15 cellular contexts compared by ENCODE assay signal in the genomic region with DNA sequence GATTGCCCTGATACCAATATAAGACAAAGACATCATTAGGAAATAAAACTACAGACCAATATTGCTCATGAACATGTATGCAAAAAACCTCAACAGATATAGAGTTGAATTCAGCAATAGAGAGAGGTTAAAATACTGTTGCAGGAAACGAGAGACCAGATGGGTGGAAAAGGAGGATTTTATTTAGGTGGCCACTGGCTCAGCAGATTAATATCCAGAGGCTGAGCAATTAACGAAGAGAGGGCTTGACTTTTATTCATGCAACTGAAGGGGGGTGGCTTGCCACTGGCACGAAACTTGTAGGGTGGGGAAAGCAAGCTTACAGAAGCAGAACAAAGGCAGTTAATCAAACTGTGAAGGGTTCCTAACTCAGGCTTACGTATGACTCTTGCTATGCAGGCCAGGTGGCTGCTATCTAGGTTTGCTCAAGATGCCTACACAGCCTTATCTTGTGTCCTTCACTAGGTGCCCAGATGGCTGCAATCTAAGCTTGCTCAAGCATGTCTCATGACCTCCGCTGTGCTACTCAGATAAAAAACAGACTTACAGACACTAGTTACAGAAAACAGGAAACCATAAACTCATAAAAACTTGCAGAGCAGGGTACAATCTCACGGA.
DNase-seq lines count a peak whose midpoint lies in the region; ATAC-seq, FAIRE-seq and TF ChIP-seq lines count a peak whose summit lies in the region.
"Had no signal": no experiment of that assay in that cellular context is flagged by ENCODE, and none has a peak within 500 bp of the region (broad histone marks: within the 10 kb centered on the region; RNA-seq: fewer than 3 reads in every experiment).

No MANE protein-coding gene starts in this region.

- DNase-seq in GF-D8 (lab: John Stamatoyannopoulos, UW) (peak; percentile 98), NCI-H226 (peak; percentile 61), endodermal cell (no peak), nephron progenitor cell (no peak), HepG2 (ENCODE audit: low spot score) (no peak), GM10266 (ENCODE audit: extremely low spot score) (no peak)
- no peak for DNase-seq in activated T-cell treated with anti-CD3 and anti-CD28 coated beads, Interleukin-2, amount 50 U/mL, for 4 hours
- DNase-seq: activated CD4-positive, alpha-beta T cell treated with anti-CD3 and anti-CD28 coated beads, Interleukin-2, amount 10 ng/mL, durations not matched to agents 7 days and 5 days; CD4-positive, CD25-positive, alpha-beta regulatory T cell; MV-4-11; NCI-H526 treated with DMSO at 0.1 percent for 48 hours; stimulated activated naive CD8-positive, alpha-beta T cell treated with anti-CD3 and anti-CD28 coated beads, Interleukin-15, amount 100 ng/mL, for 72 hours had no signal

- ATAC-seq in HepG2 = no peak
- no peak for ATAC-seq in GM19395 (IDR thresholded peaks at IDR 0.05; ENCODE audit: unreplicated experiment)
- no peak for ATAC-seq in activated T-cell treated with anti-CD3 and anti-CD28 coated beads, Interleukin-2, amount 50 U/mL, for 4 hours
- ATAC-seq: activated T-helper 17 cell treated with anti-CD3 and anti-CD28 coated beads, Interleukin-2, amount 50 U/mL, for 72 hours; stimulated activated naive CD8-positive, alpha-beta T cell treated with anti-CD3 and anti-CD28 coated beads, Interleukin-15, amount 100 ng/mL, for 72 hours had no signal

- POLR2A ChIA-PET in HepG2 (lab: Yijun Ruan, JAX) = no interaction called here

- H3K9me3 Mint-ChIP-seq in endodermal cell = peaks cover 14% of the 10 kb centered on the region
- H3K9me3 Mint-ChIP-seq in nephron progenitor cell = peaks cover 22% of the 10 kb centered on the region
- peaks cover 7% of the 10 kb centered on the region for H3K9me3 Mint-ChIP-seq in activated T-cell treated with anti-CD3 and anti-CD28 coated beads, Interleukin-2, amount 50 U/mL, for 4 hours
- H3K9me3 Mint-ChIP-seq: activated CD4-positive, alpha-beta T cell treated with anti-CD3 and anti-CD28 coated beads, Interleukin-2, amount 10 ng/mL, durations not matched to agents 7 days and 5 days had no signal

- H3K27ac Mint-ChIP-seq in endodermal cell (no peak overlapping the region), nephron progenitor cell (peak overlapping the region; percentile 46)
- H3K27ac Mint-ChIP-seq: activated CD4-positive, alpha-beta T cell treated with anti-CD3 and anti-CD28 coated beads, Interleukin-2, amount 10 ng/mL, durations not matched to agents 7 days and 5 days; activated T-helper 17 cell treated with anti-CD3 and anti-CD28 coated beads, Interleukin-2, amount 50 U/mL, for 72 hours; CD4-positive, CD25-positive, alpha-beta regulatory T cell; stimulated activated naive CD8-positive, alpha-beta T cell treated with anti-CD3 and anti-CD28 coated beads, Interleukin-15, amount 100 ng/mL, for 72 hours had no signal

- no peak overlapping the region for H3K4me3 Mint-ChIP-seq in endodermal cell
- no peak overlapping the region for H3K4me3 Mint-ChIP-seq in nephron progenitor cell
- H3K4me3 Mint-ChIP-seq in activated T-cell treated with anti-CD3 and anti-CD28 coated beads, Interleukin-2, amount 50 U/mL, for 4 hours = no peak overlapping the region
- H3K4me3 Mint-ChIP-seq: activated CD4-positive, alpha-beta T cell treated with anti-CD3 and anti-CD28 coated beads, Interleukin-2, amount 10 ng/mL, durations not matched to agents 7 days and 5 days; activated T-helper 17 cell treated with anti-CD3 and anti-CD28 coated beads, Interleukin-2, amount 50 U/mL, for 72 hours; stimulated activated naive CD8-positive, alpha-beta T cell treated with anti-CD3 and anti-CD28 coated beads, Interleukin-15, amount 100 ng/mL, for 72 hours had no signal

- no peak overlapping the region for H3K4me2 ChIP-seq in HepG2 (ENCODE audit: low read depth, low read length)

- TF ChIP-seq EP300 in HepG2 (IDR thresholded peaks at IDR 0.05; ENCODE audit: low read depth in 2 of 2, low read length in 2 of 2) (no peak), HepG2 (CRISPR knock-in tag; IDR thresholded peaks at IDR 0.05; ENCODE audit: borderline replicate concordance) (no peak)

- H3K9me3 ChIP-seq in endodermal cell (ENCODE audit: control insufficient read depth, low read length) (peaks cover 5% of the 10 kb centered on the region), HepG2 (ENCODE audit: low read length) (no peaks in the 10 kb centered on the region)

- no peaks in the 10 kb centered on the region for H3K36me3 ChIP-seq in endodermal cell (ENCODE audit: control insufficient read depth, insufficient read depth, low read length)
- H3K36me3 ChIP-seq in HepG2 (replicated peaks in 1 of 2; ENCODE audit: control insufficient read depth in 1 of 2, insufficient read depth in 2 of 2, low read length in 2 of 2) = no peaks in the 10 kb centered on the region

- H2AFZ ChIP-seq in HepG2 (ENCODE audit: low read length) = no peak overlapping the region

- CTCF ChIA-PET in HepG2 (lab: Yijun Ruan, JAX; ENCODE audit: low intra/inter-chr PET ratio, low total read pairs) = no interaction called here

- no TSS peak for BruUV-seq in HepG2 (replicated peaks; lab: Mats Ljungman, UMichigan)

- H3K36me3 Mint-ChIP-seq in endodermal cell (ENCODE audit: low read depth) = no peaks in the 10 kb centered on the region
- peaks cover 5% of the 10 kb centered on the region for H3K36me3 Mint-ChIP-seq in nephron progenitor cell (ENCODE audit: low read depth)
- no peaks in the 10 kb centered on the region for H3K36me3 Mint-ChIP-seq in activated T-cell treated with anti-CD3 and anti-CD28 coated beads, Interleukin-2, amount 50 U/mL, for 4 hours (ENCODE audit: insufficient read depth)
- H3K36me3 Mint-ChIP-seq: CD4-positive, CD25-positive, alpha-beta regulatory T cell had no signal

- in situ Hi-C loops in HepG2 (cut with HindIII; ENCODE audit: extremely low pct_ligation_motif_present, low pct_unique_long_range_greater_than_20kb) = no loop called here

- no peaks in the 10 kb centered on the region for H3K4me1 ChIP-seq in endodermal cell (ENCODE audit: control insufficient read depth, insufficient read depth, low read length)
- H3K4me1 ChIP-seq in HepG2 (ENCODE audit: insufficient read depth, low read length) = no peaks in the 10 kb centered on the region

- H3K4me1 Mint-ChIP-seq in endodermal cell (no peaks in the 10 kb centered on the region), nephron progenitor cell (peaks cover 6% of the 10 kb centered on the region)
- no peaks in the 10 kb centered on the region for H3K4me1 Mint-ChIP-seq in activated T-cell treated with anti-CD3 and anti-CD28 coated beads, Interleukin-2, amount 50 U/mL, for 4 hours (ENCODE audit: low read depth)
- H3K4me1 Mint-ChIP-seq: activated CD4-positive, alpha-beta T cell treated with anti-CD3 and anti-CD28 coated beads, Interleukin-2, amount 10 ng/mL, durations not matched to agents 7 days and 5 days; activated T-helper 17 cell treated with anti-CD3 and anti-CD28 coated beads, Interleukin-2, amount 50 U/mL, for 72 hours; CD4-positive, CD25-positive, alpha-beta regulatory T cell; stimulated activated naive CD8-positive, alpha-beta T cell treated with anti-CD3 and anti-CD28 coated beads, Interleukin-15, amount 100 ng/mL, for 72 hours had no signal

- no peak for TF ChIP-seq RAD21 in HepG2 (CRISPR knock-in tag; IDR thresholded peaks at IDR 0.05)

- intact Hi-C loops in HepG2 (cut with micrococcal nuclease; ENCODE audit: unreplicated experiment) = no loop called here

- FAIRE-seq in HepG2 (lab: Jason Lieb, UNC) = no peak

- H3K27me3 Mint-ChIP-seq in endodermal cell (ENCODE audit: insufficient read depth) (no peaks in the 10 kb centered on the region), nephron progenitor cell (ENCODE audit: low read depth, poor library complexity) (peaks cover 3% of the 10 kb centered on the region)
- H3K27me3 Mint-ChIP-seq in activated T-cell treated with anti-CD3 and anti-CD28 coated beads, Interleukin-2, amount 50 U/mL, for 4 hours (ENCODE audit: low read depth) = no peaks in the 10 kb centered on the region
- H3K27me3 Mint-ChIP-seq: activated CD4-positive, alpha-beta T cell treated with anti-CD3 and anti-CD28 coated beads, Interleukin-2, amount 10 ng/mL, durations not matched to agents 7 days and 5 days; activated T-helper 17 cell treated with anti-CD3 and anti-CD28 coated beads, Interleukin-2, amount 50 U/mL, for 72 hours; CD4-positive, CD25-positive, alpha-beta regulatory T cell; stimulated activated naive CD8-positive, alpha-beta T cell treated with anti-CD3 and anti-CD28 coated beads, Interleukin-15, amount 100 ng/mL, for 72 hours had no signal

- no peaks in the 10 kb centered on the region for H3K79me2 ChIP-seq in HepG2 (ENCODE audit: insufficient read depth, low read length)

- no peak for TF ChIP-seq POLR2A in HepG2 (IDR thresholded peaks at IDR 0.05; ENCODE audit: insufficient read depth in 1 of 2, low read depth in 2 of 2, low read length in 2 of 2)

- H3K27me3 ChIP-seq in endodermal cell (ENCODE audit: control insufficient read depth, insufficient read depth, low read length, poor library complexity, severe bottlenecking) = no peaks in the 10 kb centered on the region
- no peaks in the 10 kb centered on the region for H3K27me3 ChIP-seq in HepG2 (ENCODE audit: control insufficient read depth in 1 of 2, insufficient read depth in 2 of 2, low read length in 2 of 2)

- H3K4me3 ChIP-seq in endodermal cell (ENCODE audit: low read length) = peak overlapping the region; percentile 12
- H3K4me3 ChIP-seq in HepG2 (replicated peaks in 1 of 3; ENCODE audit: insufficient read depth in 1 of 3, low read depth in 2 of 3, low read length in 3 of 3) = no peak overlapping the region

- no peak overlapping the region for H3K27ac ChIP-seq in endodermal cell (ENCODE audit: low read depth, low read length)
- no peak overlapping the region for H3K27ac ChIP-seq in HepG2 (ENCODE audit: extremely low read length, insufficient read depth, low read length)
- H3K27ac ChIP-seq: HL-60 had no signal

- H3K9ac ChIP-seq in endodermal cell (ENCODE audit: extremely low read depth, low read length, poor library complexity, severe bottlenecking) (no peak overlapping the region), HepG2 (ENCODE audit: insufficient read depth, low read depth, low read length) (no peak overlapping the region)

- TF ChIP-seq CTCF in endodermal cell (conservative IDR thresholded peaks at IDR 0.05) (no peak), nephron progenitor cell (IDR thresholded peaks at IDR 0.05) (no peak), HepG2 (CRISPR knock-in tag; IDR thresholded peaks at IDR 0.05) (no peak), GM10266 (IDR thresholded peaks at IDR 0.05; ENCODE audit: control insufficient read depth, insufficient read depth, low read depth, missing control alignments) (no peak)

- H4K20me1 ChIP-seq in HepG2 (ENCODE audit: insufficient read depth, low read length) = no peaks in the 10 kb centered on the region

- 81 to 83% methylated on average over 4 to 6 of the region's 6 CpGs for WGBS in endodermal cell (ENCODE audit: insufficient coverage in 1 of 2, insufficient read length in 1 of 2), 2 experiments
- 4% methylated on average over 6 of the region's 6 CpGs for WGBS in HepG2 (ENCODE audit: low lambda C conversion rate)

TF ChIP-seq in HepG2, 621 proteins besides CTCF, POLR2A, EP300 and RAD21 (continues in another document):
- TF ChIP-seq ATF7 (IDR thresholded peaks at IDR 0.05) (no peak), ATF7 (CRISPR knock-in tag; IDR thresholded peaks at IDR 0.05) (no peak), ZNF274 (CRISPR knock-in tag; IDR thresholded peaks at IDR 0.05) (no peak)

Comparison
In these comparisons a context has a peak if more than half of its experiments do, and no peak if none do; other contexts are left out.
1. DNase-seq: peak in GF-D8 (single experiment) and NCI-H226 (single experiment); none in endodermal cell (single experiment), nephron progenitor cell (single experiment), HepG2 (single experiment), GM10266 (single experiment) and activated T-cell treated with anti-CD3 and anti-CD28 coated beads, Interleukin-2, amount 50 U/mL, for 4 hours (single experiment).